In the genomic region with DNA sequence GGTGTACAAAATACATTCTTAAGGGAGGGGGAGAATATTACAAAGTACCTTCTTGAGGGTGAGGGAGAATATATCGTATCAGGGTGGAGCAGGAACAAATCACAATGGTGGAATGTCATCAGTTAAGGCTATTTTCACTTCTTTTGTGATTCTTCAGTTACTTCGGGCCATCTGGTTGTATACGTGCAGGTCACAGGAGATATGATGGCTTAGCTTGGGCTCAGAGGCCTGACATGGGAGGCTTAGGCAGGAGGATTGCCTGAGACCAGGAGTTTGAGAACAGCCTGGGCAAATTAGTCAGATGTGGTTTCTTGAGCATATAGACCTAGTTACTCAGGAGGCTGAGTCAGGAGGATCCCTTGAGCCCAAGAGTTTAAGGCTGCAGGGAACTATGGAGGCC, we compare ENCODE assay signal across 3 cellular contexts.
TF ChIP-seq lines count a peak whose summit lies in the region.

No MANE protein-coding gene starts in this region.

TF ChIP-seq in HCT116, 20 proteins besides CTCF, POLR2A, EP300 and RAD21:
- no peak for TF ChIP-seq SRF (IDR thresholded peaks at IDR 0.05; ENCODE audit: low read depth)
- no peak for TF ChIP-seq EZH2phosphoT487 (IDR thresholded peaks at IDR 0.05; ENCODE audit: borderline replicate concordance)
- no peak for TF ChIP-seq EZH2 (IDR thresholded peaks at IDR 0.05)
- no peak for TF ChIP-seq EGR1 (IDR thresholded peaks at IDR 0.05; ENCODE audit: low read depth)
- TF ChIP-seq SIN3A (IDR thresholded peaks at IDR 0.05; ENCODE audit: low read depth) = no peak
- TF ChIP-seq, protein P1, sequence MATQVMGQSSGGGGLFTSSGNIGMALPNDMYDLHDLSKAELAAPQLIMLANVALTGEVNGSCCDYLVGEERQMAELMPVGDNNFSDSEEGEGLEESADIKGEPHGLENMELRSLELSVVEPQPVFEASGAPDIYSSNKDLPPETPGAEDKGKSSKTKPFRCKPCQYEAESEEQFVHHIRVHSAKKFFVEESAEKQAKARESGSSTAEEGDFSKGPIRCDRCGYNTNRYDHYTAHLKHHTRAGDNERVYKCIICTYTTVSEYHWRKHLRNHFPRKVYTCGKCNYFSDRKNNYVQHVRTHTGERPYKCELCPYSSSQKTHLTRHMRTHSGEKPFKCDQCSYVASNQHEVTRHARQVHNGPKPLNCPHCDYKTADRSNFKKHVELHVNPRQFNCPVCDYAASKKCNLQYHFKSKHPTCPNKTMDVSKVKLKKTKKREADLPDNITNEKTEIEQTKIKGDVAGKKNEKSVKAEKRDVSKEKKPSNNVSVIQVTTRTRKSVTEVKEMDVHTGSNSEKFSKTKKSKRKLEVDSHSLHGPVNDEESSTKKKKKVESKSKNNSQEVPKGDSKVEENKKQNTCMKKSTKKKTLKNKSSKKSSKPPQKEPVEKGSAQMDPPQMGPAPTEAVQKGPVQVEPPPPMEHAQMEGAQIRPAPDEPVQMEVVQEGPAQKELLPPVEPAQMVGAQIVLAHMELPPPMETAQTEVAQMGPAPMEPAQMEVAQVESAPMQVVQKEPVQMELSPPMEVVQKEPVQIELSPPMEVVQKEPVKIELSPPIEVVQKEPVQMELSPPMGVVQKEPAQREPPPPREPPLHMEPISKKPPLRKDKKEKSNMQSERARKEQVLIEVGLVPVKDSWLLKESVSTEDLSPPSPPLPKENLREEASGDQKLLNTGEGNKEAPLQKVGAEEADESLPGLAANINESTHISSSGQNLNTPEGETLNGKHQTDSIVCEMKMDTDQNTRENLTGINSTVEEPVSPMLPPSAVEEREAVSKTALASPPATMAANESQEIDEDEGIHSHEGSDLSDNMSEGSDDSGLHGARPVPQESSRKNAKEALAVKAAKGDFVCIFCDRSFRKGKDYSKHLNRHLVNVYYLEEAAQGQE (IDR thresholded peaks at IDR 0.05; ENCODE audit: low read depth) = no peak
- TF ChIP-seq JUND (IDR thresholded peaks at IDR 0.05) = no peak
- no peak for TF ChIP-seq FOSL1 (IDR thresholded peaks at IDR 0.05; ENCODE audit: low read depth)
- no peak for TF ChIP-seq TCF7L2 (IDR thresholded peaks at IDR 0.05; ENCODE audit: borderline replicate concordance, extremely low read depth, insufficient read depth, insufficient read length)
- no peak for TF ChIP-seq ELF1 (IDR thresholded peaks at IDR 0.05; ENCODE audit: borderline replicate concordance, low read depth)
- no peak for TF ChIP-seq ZFX (IDR thresholded peaks at IDR 0.05)
- no peak for TF ChIP-seq CEBPB (IDR thresholded peaks at IDR 0.05; ENCODE audit: low read depth)
- TF ChIP-seq ZNF274 (IDR thresholded peaks at IDR 0.05; ENCODE audit: low read depth, low read length) = no peak
- TF ChIP-seq SP1 (IDR thresholded peaks at IDR 0.05; ENCODE audit: low read depth) = no peak
- TF ChIP-seq POLR2AphosphoS5 (IDR thresholded peaks at IDR 0.05; ENCODE audit: low read depth, low read length) = no peak

TF ChIP-seq in WTC11, 78 proteins besides CTCF, POLR2A, EP300 and RAD21:
- TF ChIP-seq, protein P2, sequence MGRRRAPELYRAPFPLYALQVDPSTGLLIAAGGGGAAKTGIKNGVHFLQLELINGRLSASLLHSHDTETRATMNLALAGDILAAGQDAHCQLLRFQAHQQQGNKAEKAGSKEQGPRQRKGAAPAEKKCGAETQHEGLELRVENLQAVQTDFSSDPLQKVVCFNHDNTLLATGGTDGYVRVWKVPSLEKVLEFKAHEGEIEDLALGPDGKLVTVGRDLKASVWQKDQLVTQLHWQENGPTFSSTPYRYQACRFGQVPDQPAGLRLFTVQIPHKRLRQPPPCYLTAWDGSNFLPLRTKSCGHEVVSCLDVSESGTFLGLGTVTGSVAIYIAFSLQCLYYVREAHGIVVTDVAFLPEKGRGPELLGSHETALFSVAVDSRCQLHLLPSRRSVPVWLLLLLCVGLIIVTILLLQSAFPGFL (CRISPR knock-in tag; IDR thresholded peaks at IDR 0.05; ENCODE audit: borderline replicate concordance) = no peak
- TF ChIP-seq SP1 (CRISPR knock-in tag; conservative IDR thresholded peaks at IDR 0.05) (no peak), HMGA2 (CRISPR knock-in tag; IDR thresholded peaks at IDR 0.05) (no peak), NR2C2 (CRISPR knock-in tag; IDR thresholded peaks at IDR 0.05) (no peak), SMAD4 (CRISPR knock-in tag; IDR thresholded peaks at IDR 0.05) (no peak), ZNF232 (CRISPR knock-in tag; IDR thresholded peaks at IDR 0.05) (no peak), SOX15 (CRISPR knock-in tag; IDR thresholded peaks at IDR 0.05) (no peak), EMX1 (CRISPR knock-in tag; IDR thresholded peaks at IDR 0.05) (no peak)
- TF ChIP-seq, protein P3, sequence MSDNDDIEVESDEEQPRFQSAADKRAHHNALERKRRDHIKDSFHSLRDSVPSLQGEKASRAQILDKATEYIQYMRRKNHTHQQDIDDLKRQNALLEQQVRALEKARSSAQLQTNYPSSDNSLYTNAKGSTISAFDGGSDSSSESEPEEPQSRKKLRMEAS (CRISPR knock-in tag; IDR thresholded peaks at IDR 0.05) = no peak
- TF ChIP-seq, protein P4, sequence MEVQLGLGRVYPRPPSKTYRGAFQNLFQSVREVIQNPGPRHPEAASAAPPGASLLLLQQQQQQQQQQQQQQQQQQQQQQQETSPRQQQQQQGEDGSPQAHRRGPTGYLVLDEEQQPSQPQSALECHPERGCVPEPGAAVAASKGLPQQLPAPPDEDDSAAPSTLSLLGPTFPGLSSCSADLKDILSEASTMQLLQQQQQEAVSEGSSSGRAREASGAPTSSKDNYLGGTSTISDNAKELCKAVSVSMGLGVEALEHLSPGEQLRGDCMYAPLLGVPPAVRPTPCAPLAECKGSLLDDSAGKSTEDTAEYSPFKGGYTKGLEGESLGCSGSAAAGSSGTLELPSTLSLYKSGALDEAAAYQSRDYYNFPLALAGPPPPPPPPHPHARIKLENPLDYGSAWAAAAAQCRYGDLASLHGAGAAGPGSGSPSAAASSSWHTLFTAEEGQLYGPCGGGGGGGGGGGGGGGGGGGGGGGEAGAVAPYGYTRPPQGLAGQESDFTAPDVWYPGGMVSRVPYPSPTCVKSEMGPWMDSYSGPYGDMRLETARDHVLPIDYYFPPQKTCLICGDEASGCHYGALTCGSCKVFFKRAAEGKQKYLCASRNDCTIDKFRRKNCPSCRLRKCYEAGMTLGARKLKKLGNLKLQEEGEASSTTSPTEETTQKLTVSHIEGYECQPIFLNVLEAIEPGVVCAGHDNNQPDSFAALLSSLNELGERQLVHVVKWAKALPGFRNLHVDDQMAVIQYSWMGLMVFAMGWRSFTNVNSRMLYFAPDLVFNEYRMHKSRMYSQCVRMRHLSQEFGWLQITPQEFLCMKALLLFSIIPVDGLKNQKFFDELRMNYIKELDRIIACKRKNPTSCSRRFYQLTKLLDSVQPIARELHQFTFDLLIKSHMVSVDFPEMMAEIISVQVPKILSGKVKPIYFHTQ (CRISPR knock-in tag; IDR thresholded peaks at IDR 0.05) = no peak
- TF ChIP-seq, protein P5, sequence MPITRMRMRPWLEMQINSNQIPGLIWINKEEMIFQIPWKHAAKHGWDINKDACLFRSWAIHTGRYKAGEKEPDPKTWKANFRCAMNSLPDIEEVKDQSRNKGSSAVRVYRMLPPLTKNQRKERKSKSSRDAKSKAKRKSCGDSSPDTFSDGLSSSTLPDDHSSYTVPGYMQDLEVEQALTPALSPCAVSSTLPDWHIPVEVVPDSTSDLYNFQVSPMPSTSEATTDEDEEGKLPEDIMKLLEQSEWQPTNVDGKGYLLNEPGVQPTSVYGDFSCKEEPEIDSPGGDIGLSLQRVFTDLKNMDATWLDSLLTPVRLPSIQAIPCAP (CRISPR knock-in tag; IDR thresholded peaks at IDR 0.05) = no peak
- TF ChIP-seq, protein P6, sequence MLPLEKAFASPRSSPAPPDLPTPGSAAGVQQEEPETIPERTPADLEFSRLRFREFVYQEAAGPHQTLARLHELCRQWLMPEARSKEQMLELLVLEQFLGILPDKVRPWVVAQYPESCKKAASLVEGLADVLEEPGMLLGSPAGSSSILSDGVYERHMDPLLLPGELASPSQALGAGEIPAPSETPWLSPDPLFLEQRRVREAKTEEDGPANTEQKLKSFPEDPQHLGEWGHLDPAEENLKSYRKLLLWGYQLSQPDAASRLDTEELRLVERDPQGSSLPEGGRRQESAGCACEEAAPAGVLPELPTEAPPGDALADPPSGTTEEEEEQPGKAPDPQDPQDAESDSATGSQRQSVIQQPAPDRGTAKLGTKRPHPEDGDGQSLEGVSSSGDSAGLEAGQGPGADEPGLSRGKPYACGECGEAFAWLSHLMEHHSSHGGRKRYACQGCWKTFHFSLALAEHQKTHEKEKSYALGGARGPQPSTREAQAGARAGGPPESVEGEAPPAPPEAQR (CRISPR knock-in tag; IDR thresholded peaks at IDR 0.05) = no peak
- TF ChIP-seq, protein P7, sequence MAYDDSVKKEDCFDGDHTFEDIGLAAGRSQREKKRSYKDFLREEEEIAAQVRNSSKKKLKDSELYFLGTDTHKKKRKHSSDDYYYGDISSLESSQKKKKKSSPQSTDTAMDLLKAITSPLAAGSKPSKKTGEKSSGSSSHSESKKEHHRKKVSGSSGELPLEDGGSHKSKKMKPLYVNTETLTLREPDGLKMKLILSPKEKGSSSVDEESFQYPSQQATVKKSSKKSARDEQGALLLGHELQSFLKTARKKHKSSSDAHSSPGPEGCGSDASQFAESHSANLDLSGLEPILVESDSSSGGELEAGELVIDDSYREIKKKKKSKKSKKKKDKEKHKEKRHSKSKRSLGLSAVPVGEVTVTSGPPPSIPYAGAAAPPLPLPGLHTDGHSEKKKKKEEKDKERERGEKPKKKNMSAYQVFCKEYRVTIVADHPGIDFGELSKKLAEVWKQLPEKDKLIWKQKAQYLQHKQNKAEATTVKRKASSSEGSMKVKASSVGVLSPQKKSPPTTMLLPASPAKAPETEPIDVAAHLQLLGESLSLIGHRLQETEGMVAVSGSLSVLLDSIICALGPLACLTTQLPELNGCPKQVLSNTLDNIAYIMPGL (CRISPR knock-in tag; IDR thresholded peaks at IDR 0.05) = no peak

TF ChIP-seq in SK-N-SH treated with all-trans-retinoic acid at 6 μM for 48 hours, 23 proteins besides CTCF, POLR2A, EP300 and RAD21:
- TF ChIP-seq ZNF70 (CRISPR knock-in tag; IDR thresholded peaks at IDR 0.05) (no peak), ESRRG (CRISPR knock-in tag; IDR thresholded peaks at IDR 0.05) (no peak), ZFP3 (CRISPR knock-in tag; IDR thresholded peaks at IDR 0.05) (no peak), ZNF565 (CRISPR knock-in tag; conservative IDR thresholded peaks at IDR 0.05; ENCODE audit: low read depth) (no peak), ZNF8 (CRISPR knock-in tag; IDR thresholded peaks at IDR 0.05) (no peak)
- TF ChIP-seq, protein P8, sequence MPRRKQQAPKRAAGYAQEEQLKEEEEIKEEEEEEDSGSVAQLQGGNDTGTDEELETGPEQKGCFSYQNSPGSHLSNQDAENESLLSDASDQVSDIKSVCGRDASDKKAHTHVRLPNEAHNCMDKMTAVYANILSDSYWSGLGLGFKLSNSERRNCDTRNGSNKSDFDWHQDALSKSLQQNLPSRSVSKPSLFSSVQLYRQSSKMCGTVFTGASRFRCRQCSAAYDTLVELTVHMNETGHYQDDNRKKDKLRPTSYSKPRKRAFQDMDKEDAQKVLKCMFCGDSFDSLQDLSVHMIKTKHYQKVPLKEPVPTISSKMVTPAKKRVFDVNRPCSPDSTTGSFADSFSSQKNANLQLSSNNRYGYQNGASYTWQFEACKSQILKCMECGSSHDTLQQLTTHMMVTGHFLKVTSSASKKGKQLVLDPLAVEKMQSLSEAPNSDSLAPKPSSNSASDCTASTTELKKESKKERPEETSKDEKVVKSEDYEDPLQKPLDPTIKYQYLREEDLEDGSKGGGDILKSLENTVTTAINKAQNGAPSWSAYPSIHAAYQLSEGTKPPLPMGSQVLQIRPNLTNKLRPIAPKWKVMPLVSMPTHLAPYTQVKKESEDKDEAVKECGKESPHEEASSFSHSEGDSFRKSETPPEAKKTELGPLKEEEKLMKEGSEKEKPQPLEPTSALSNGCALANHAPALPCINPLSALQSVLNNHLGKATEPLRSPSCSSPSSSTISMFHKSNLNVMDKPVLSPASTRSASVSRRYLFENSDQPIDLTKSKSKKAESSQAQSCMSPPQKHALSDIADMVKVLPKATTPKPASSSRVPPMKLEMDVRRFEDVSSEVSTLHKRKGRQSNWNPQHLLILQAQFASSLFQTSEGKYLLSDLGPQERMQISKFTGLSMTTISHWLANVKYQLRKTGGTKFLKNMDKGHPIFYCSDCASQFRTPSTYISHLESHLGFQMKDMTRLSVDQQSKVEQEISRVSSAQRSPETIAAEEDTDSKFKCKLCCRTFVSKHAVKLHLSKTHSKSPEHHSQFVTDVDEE (CRISPR knock-in tag; IDR thresholded peaks at IDR 0.05) = no peak
